In genomic region chr15:34760909-34761308, GRCh38 we compare ENCODE assay signal across 18 cellular contexts. TPM values are rescaled to one million over a fixed set of nuclear protein-coding genes. Genes with fewer than 3 reads are reported as not detected.
"Had no signal": no experiment of that assay in that cellular context is flagged by ENCODE, and none has a peak within 500 bp of the region (broad histone marks: within the 10 kb centered on the region; RNA-seq: fewer than 3 reads in every experiment).

No MANE protein-coding gene starts in this region.

- H3K4me1 ChIP-seq: esophagus squamous epithelium, gastroesophageal sphincter, left ventricle myocardium inferior, lower lobe of right lung, right atrium auricular region, sigmoid colon, stomach, transverse colon had no signal

- FAIRE-seq: keratinocyte had no signal

- DNase-seq: dermis blood vessel endothelial cell; esophagus squamous epithelium; foreskin fibroblast; glutamatergic neuron; left ventricle myocardium inferior; lower lobe of right lung; natural killer cell; ovary; sigmoid colon; stimulated activated naive CD4-positive, alpha-beta T cell; stomach; substantia nigra; transverse colon had no signal

- H3K4me3 ChIP-seq: esophagus squamous epithelium, gastroesophageal sphincter, left ventricle myocardium inferior, lower lobe of right lung, ovary, right atrium auricular region, sigmoid colon, skin epidermis, stomach, thoracic aorta, transverse colon had no signal

- H3K36me3 ChIP-seq: esophagus squamous epithelium, gastroesophageal sphincter, left ventricle myocardium inferior, lower lobe of right lung, ovary, right atrium auricular region, sigmoid colon, stomach, thoracic aorta, transverse colon had no signal

- ATAC-seq: gastroesophageal sphincter, lower lobe of right lung, natural killer cell had no signal

- H3K9me3 ChIP-seq: esophagus squamous epithelium, gastroesophageal sphincter, left ventricle myocardium inferior, lower lobe of right lung, ovary, right atrium auricular region, sigmoid colon, stomach, thoracic aorta, transverse colon had no signal

- H3K27me3 ChIP-seq: ovary, right atrium auricular region had no signal

RNA-seq across cellular contexts. Expression of gene GJD2, which starts 6.1 kb away (rescaled TPM):
- polyA plus RNA-seq: keratinocyte, ovary, sigmoid colon, stomach had no signal

RNA-seq across cellular contexts. Expression of gene ACTC1, which starts 34.4 kb away (rescaled TPM):
- polyA plus RNA-seq: keratinocyte had no signal
